ENCODE assay signal across 1 cellular context in the genomic region with DNA sequence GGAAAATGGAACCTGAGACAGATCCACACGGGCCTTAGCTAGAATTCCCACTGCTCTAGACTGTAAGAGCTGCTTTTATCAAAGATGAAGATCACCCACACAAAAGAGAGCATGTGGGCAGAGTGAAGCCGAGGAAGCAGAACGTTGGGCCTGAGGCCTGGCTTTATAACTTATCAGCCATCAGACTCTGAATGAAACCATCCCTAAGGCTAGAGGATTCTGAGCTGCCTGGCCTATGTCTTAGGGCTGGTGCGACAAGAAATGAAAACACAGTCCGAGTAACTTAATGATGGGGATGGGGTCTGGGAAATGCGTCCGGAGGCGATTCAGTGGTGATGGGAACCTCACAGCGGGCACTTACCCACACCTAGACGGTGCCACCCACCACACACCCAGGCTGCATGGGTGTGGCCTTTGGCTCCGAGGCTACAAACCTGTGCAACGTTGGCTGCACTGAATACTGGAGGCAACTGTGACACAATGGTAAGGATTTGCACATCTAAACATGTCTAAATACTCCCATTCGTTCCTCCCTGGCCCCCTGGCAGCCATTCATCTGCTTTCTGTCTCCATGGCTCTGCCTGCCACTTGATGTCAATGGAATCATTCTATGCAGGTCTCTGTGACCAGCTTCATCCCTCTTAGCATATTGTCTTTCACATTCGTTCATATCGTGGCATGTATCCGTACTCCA.
TF ChIP-seq lines count a peak whose summit lies in the region.

No MANE protein-coding gene starts in this region.

TF ChIP-seq in H1, 55 proteins besides CTCF, POLR2A, EP300 and RAD21:
- no peak for TF ChIP-seq USF2 (IDR thresholded peaks at IDR 0.05; ENCODE audit: low read length)
- no peak for TF ChIP-seq SUZ12 (IDR thresholded peaks at IDR 0.05; ENCODE audit: low read length)
- TF ChIP-seq BACH1 (IDR thresholded peaks at IDR 0.05; ENCODE audit: low read length) = no peak
- TF ChIP-seq TCF12 (IDR thresholded peaks at IDR 0.05; ENCODE audit: low read depth, low read length) = no peak
- no peak for TF ChIP-seq TEAD4 (IDR thresholded peaks at IDR 0.05; ENCODE audit: low read depth, low read length)
